32 cellular contexts compared by ENCODE assay signal in genomic region chr11:79192836-79193235, GRCh38.
"Had no signal": no experiment of that assay in that cellular context is flagged by ENCODE, and none has a peak within 500 bp of the region (broad histone marks: within the 10 kb centered on the region; RNA-seq: fewer than 3 reads in every experiment).

No MANE protein-coding gene starts in this region.

- H3K4me3 ChIP-seq: adrenal gland, ascending aorta, body of pancreas, breast epithelium, cardiac muscle cell had no signal

- H3K36me3 ChIP-seq: adrenal gland, ascending aorta, brain microvascular endothelial cell, breast epithelium, cardiac muscle cell had no signal

- H3K27me3 ChIP-seq: adrenal gland, ascending aorta, body of pancreas, brain microvascular endothelial cell, breast epithelium, cardiac muscle cell had no signal

- H3K4me1 ChIP-seq: adrenal gland, breast epithelium had no signal

- ATAC-seq: activated naive CD4-positive, alpha-beta T cell treated with anti-CD3 and anti-CD28 coated beads, Interleukin-2, amount 50 U/mL, for 72 hours; activated naive CD8-positive, alpha-beta T cell treated with anti-CD3 and anti-CD28 coated beads, Interleukin-2, amount 50 U/mL, for 24 hours; activated T-cell treated with anti-CD3 and anti-CD28 coated beads, Interleukin-2, amount 50 U/mL, for 4 hours; activated T-cell treated with anti-CD3 and anti-CD28 coated beads, Interleukin-2, amount 50 U/mL, for 72 hours; activated T-helper 17 cell treated with anti-CD3 and anti-CD28 coated beads, Interleukin-2, amount 50 U/mL, for 72 hours; body of pancreas had no signal

- DNase-seq: activated effector memory CD4-positive, alpha-beta T cell treated with anti-CD3 and anti-CD28 coated beads, Interleukin-2, amount 50 U/mL, for 16 hours; activated effector memory CD4-positive, alpha-beta T cell treated with Interleukin-2 at 50 U/mL for 16 hours; activated gamma-delta T cell; activated gamma-delta T cell treated with Interleukin-2 at 50 U/mL for 16 hours; activated naive CD4-positive, alpha-beta T cell; activated naive CD4-positive, alpha-beta T cell treated with anti-CD3 and anti-CD28 coated beads for 36 hours; activated naive CD4-positive, alpha-beta T cell treated with anti-CD3 and anti-CD28 coated beads, Interleukin-2, amount 10 ng/mL, durations not matched to agents 7 days and 5 days; activated naive CD4-positive, alpha-beta T cell treated with anti-CD3 and anti-CD28 coated beads, Interleukin-2, amount 50 U/mL, for 16 hours; activated naive CD4-positive, alpha-beta T cell treated with Interleukin-2 at 50 U/mL for 16 hours; activated naive CD8-positive, alpha-beta T cell treated with anti-CD3 and anti-CD28 coated beads for 36 hours; activated naive CD8-positive, alpha-beta T cell treated with anti-CD3 and anti-CD28 coated beads, Interleukin-2, amount 10 ng/mL, durations not matched to agents 7 days and 5 days; activated naive CD8-positive, alpha-beta T cell treated with anti-CD3 and anti-CD28 coated beads, Interleukin-2, amount 50 U/mL, for 24 hours; activated T-cell treated with anti-CD3 and anti-CD28 coated beads, Interleukin-2, amount 50 U/mL, for 1 hour; activated T-cell treated with anti-CD3 and anti-CD28 coated beads, Interleukin-2, amount 50 U/mL, for 24 hours; activated T-cell treated with anti-CD3 and anti-CD28 coated beads, Interleukin-2, amount 50 U/mL, for 4 hours; activated T-cell treated with anti-CD3 and anti-CD28 coated beads, Interleukin-2, amount 50 U/mL, for 48 hours; activated T-cell treated with anti-CD3 and anti-CD28 coated beads, Interleukin-2, amount 50 U/mL, for 72 hours; adrenal gland; amniotic stem cell; amygdala; anterior cingulate cortex; aorta; body of pancreas; brain microvascular endothelial cell; caudate nucleus; central memory CD4-positive, alpha-beta T cell; cerebellar nuclear complex had no signal

- H3K27ac ChIP-seq: adrenal gland, ascending aorta, body of pancreas, brain microvascular endothelial cell, breast epithelium, cardiac muscle cell had no signal

- H3K9me3 ChIP-seq: adrenal gland, ascending aorta, body of pancreas had no signal
